In genomic region chr18:3653859-3654441, GRCh38 we compare ENCODE assay signal across 1 cellular context.
TF ChIP-seq lines count a peak whose summit lies in the region.

No MANE protein-coding gene starts in this region.

TF ChIP-seq in WTC11, 78 proteins besides CTCF, POLR2A, EP300 and RAD21 (continued from another document):
- TF ChIP-seq CBFB (CRISPR knock-in tag; IDR thresholded peaks at IDR 0.05; ENCODE audit: low read depth) = no peak
- TF ChIP-seq E2F5 (CRISPR knock-in tag; IDR thresholded peaks at IDR 0.05) = no peak
- no peak for TF ChIP-seq GRHL2 (CRISPR knock-in tag; IDR thresholded peaks at IDR 0.05; ENCODE audit: insufficient replicate concordance, severe bottlenecking)
- TF ChIP-seq GTF2I (CRISPR knock-in tag; conservative IDR thresholded peaks at IDR 0.05) = no peak
